Comparison of ENCODE assay signal across 1 cellular context in genomic region chr4:172998527-172999469, GRCh38.
TF ChIP-seq lines count a peak whose summit lies in the region.

No MANE protein-coding gene starts in this region.

TF ChIP-seq in SK-N-SH treated with all-trans-retinoic acid at 6 μM for 48 hours, 23 proteins besides CTCF, POLR2A, EP300 and RAD21 (continued from another document):
- TF ChIP-seq CREB5 (CRISPR knock-in tag; IDR thresholded peaks at IDR 0.05; ENCODE audit: low read depth) (no peak), RARB (CRISPR knock-in tag; IDR thresholded peaks at IDR 0.05) (no peak), PPARA (CRISPR knock-in tag; IDR thresholded peaks at IDR 0.05; ENCODE audit: borderline replicate concordance) (no peak), POU6F1 (CRISPR knock-in tag; IDR thresholded peaks at IDR 0.05; ENCODE audit: borderline replicate concordance, low read depth) (no peak), GLIS3 (CRISPR knock-in tag; IDR thresholded peaks at IDR 0.05) (no peak)
